ENCODE assay signal across 2 cellular contexts in genomic region chr10:18005445-18005780, GRCh38.
TF ChIP-seq lines count a peak whose summit lies in the region.

No MANE protein-coding gene starts in this region.

TF ChIP-seq in HCT116, 20 proteins besides CTCF, POLR2A, EP300 and RAD21 (continued from another document):
- TF ChIP-seq ZNF274 (IDR thresholded peaks at IDR 0.05; ENCODE audit: low read depth, low read length) (no peak), EGR1 (IDR thresholded peaks at IDR 0.05; ENCODE audit: low read depth) (no peak), SRF (IDR thresholded peaks at IDR 0.05; ENCODE audit: low read depth) (no peak), POLR2AphosphoS5 (IDR thresholded peaks at IDR 0.05; ENCODE audit: low read depth, low read length) (no peak), SIN3A (IDR thresholded peaks at IDR 0.05; ENCODE audit: low read depth) (no peak), ZBTB33 (IDR thresholded peaks at IDR 0.05; ENCODE audit: extremely low read depth, insufficient replicate concordance, low read length) (no peak), YY1 (IDR thresholded peaks at IDR 0.05; ENCODE audit: extremely low read depth, insufficient replicate concordance, low read depth, low read length) (no peak), FOSL1 (IDR thresholded peaks at IDR 0.05; ENCODE audit: low read depth) (no peak)
TF ChIP-seq in HCT116: peak in this region for 0.

TF ChIP-seq in SK-N-SH, 30 proteins besides CTCF, POLR2A, EP300 and RAD21 (continued from another document):
- TF ChIP-seq REST (IDR thresholded peaks at IDR 0.05; ENCODE audit: low read depth, low read length): no peak
- no peak for TF ChIP-seq IRF3 (IDR thresholded peaks at IDR 0.05; ENCODE audit: low read depth, low read length)
- no peak for TF ChIP-seq ZBTB33 (IDR thresholded peaks at IDR 0.05; ENCODE audit: borderline replicate concordance, low read depth)
- TF ChIP-seq GABPA (IDR thresholded peaks at IDR 0.05; ENCODE audit: low read depth): no peak
- no peak for TF ChIP-seq SIN3A (IDR thresholded peaks at IDR 0.05; ENCODE audit: borderline replicate concordance, low read depth, low read length)
- TF ChIP-seq SMC3 (IDR thresholded peaks at IDR 0.05; ENCODE audit: low read depth, low read length): no peak
- no peak for TF ChIP-seq GATA2 (CRISPR knock-in tag; IDR thresholded peaks at IDR 0.05)
- no peak for TF ChIP-seq MEF2A (IDR thresholded peaks at IDR 0.05; ENCODE audit: borderline replicate concordance, low read depth)
- TF ChIP-seq RXRA (IDR thresholded peaks at IDR 0.05; ENCODE audit: borderline replicate concordance, low read depth): no peak
- no peak for TF ChIP-seq YY1 (IDR thresholded peaks at IDR 0.05; ENCODE audit: low read depth)
- no peak for TF ChIP-seq CHD2 (IDR thresholded peaks at IDR 0.05; ENCODE audit: low read length, partially characterized antibody)
- no peak for TF ChIP-seq FOXJ3 (CRISPR knock-in tag; IDR thresholded peaks at IDR 0.05)
- no peak; the same call in 1 of the 2 replicates for TF ChIP-seq PBX3 (IDR thresholded peaks at IDR 0.05)
- TF ChIP-seq POLR2AphosphoS5 (IDR thresholded peaks at IDR 0.05; ENCODE audit: low read depth, low read length): no peak
- TF ChIP-seq TEAD4 (IDR thresholded peaks at IDR 0.05; ENCODE audit: borderline replicate concordance, insufficient read depth): no peak
